28 cellular contexts compared by ENCODE assay signal in genomic region chr15:85429522-85429921, GRCh38.
"Had no signal": no experiment of that assay in that cellular context is flagged by ENCODE, and none has a peak within 500 bp of the region (broad histone marks: within the 10 kb centered on the region; RNA-seq: fewer than 3 reads in every experiment).

No MANE protein-coding gene starts in this region.

- DNase-seq: activated B cell treated with CpG ODN at 0.5 μM for 24 hours; activated CD4-positive, alpha-beta T cell treated with anti-CD3 and anti-CD28 coated beads for 4 hours; activated CD4-positive, alpha-beta T cell treated with anti-CD3 and anti-CD28 coated beads, Interleukin-2, amount 50 U/mL, for 48 hours; activated CD8-positive, alpha-beta memory T cell treated with anti-CD3 and anti-CD28 coated beads, Interleukin-2, amount 50 U/mL, for 48 hours; activated effector memory CD4-positive, alpha-beta T cell treated with anti-CD3 and anti-CD28 coated beads, Interleukin-2, amount 50 U/mL, for 16 hours; activated naive CD4-positive, alpha-beta T cell treated with anti-CD3 and anti-CD28 coated beads, Interleukin-2, amount 10 ng/mL, durations not matched to agents 7 days and 5 days; activated T-cell treated with anti-CD3 and anti-CD28 coated beads, Interleukin-2, amount 50 U/mL, for 72 hours; effector memory CD4-positive, alpha-beta T cell; glutamatergic neuron; hippocampal formation; kidney glomerular epithelial cell; pancreas; right lobe of liver; stimulated activated CD4-positive, alpha-beta T cell treated with anti-CD3 and anti-CD28 coated beads, Interleukin-2, amount 100 ng/mL, for 24 hours; stomach; T1000 had no signal

- H3K4me1 ChIP-seq: pancreas had no signal

- H3K27ac ChIP-seq: ascending aorta, esophagus muscularis mucosa, pancreas, right lobe of liver, skin epidermis, stomach, suprapubic skin, tibial nerve had no signal

- H3K27me3 Mint-ChIP-seq: activated B cell treated with CpG ODN at 0.5 μM for 24 hours; activated naive CD4-positive, alpha-beta T cell treated with anti-CD3 and anti-CD28 coated beads, Interleukin-2, amount 10 ng/mL, durations not matched to agents 7 days and 5 days; central memory CD8-positive, alpha-beta T cell; natural killer cell treated with Interleukin-12 subunit alpha and Interleukin-12 subunit beta and Interleukin-15 and Interleukin-18, amount 100 ng/mL, for 72 hours had no signal

- H3K9me3 ChIP-seq: ascending aorta, esophagus muscularis mucosa, pancreas, right lobe of liver, stomach, suprapubic skin, tibial nerve had no signal

- H3K4me3 ChIP-seq: ascending aorta, esophagus muscularis mucosa, pancreas, right lobe of liver, skin epidermis, stomach, suprapubic skin, tibial nerve had no signal

- ATAC-seq: natural killer cell treated with Interleukin-12 subunit alpha and Interleukin-12 subunit beta and Interleukin-15 and Interleukin-18, amount 100 ng/mL, for 72 hours; pancreas; right lobe of liver; stimulated activated effector memory CD8-positive, alpha-beta T cell treated with anti-CD3 and anti-CD28 coated beads, Interleukin-12 subunit alpha, Interleukin-12 subunit beta, amount 100 ng/mL, for 72 hours had no signal

- FAIRE-seq: colon, endothelial cell of umbilical vein, frontal cortex, pancreas, urothelium cell line had no signal

- H3K27ac Mint-ChIP-seq: activated B cell treated with CpG ODN at 0.5 μM for 24 hours; activated naive CD4-positive, alpha-beta T cell treated with anti-CD3 and anti-CD28 coated beads, Interleukin-2, amount 10 ng/mL, durations not matched to agents 7 days and 5 days; natural killer cell treated with Interleukin-12 subunit alpha and Interleukin-12 subunit beta and Interleukin-15 and Interleukin-18, amount 100 ng/mL, for 72 hours; stimulated activated effector memory CD8-positive, alpha-beta T cell treated with anti-CD3 and anti-CD28 coated beads, Interleukin-12 subunit alpha, Interleukin-12 subunit beta, amount 100 ng/mL, for 72 hours had no signal

- H3K27me3 ChIP-seq: ascending aorta, esophagus muscularis mucosa, pancreas, right lobe of liver, stomach, suprapubic skin, tibial nerve had no signal

- H3K9me3 Mint-ChIP-seq: activated B cell treated with CpG ODN at 0.5 μM for 24 hours; activated naive CD4-positive, alpha-beta T cell treated with anti-CD3 and anti-CD28 coated beads, Interleukin-2, amount 10 ng/mL, durations not matched to agents 7 days and 5 days; activated T-cell treated with anti-CD3 and anti-CD28 coated beads, Interleukin-2, amount 50 U/mL, for 72 hours; central memory CD8-positive, alpha-beta T cell; natural killer cell treated with Interleukin-12 subunit alpha and Interleukin-12 subunit beta and Interleukin-15 and Interleukin-18, amount 100 ng/mL, for 72 hours; stimulated activated effector memory CD8-positive, alpha-beta T cell treated with anti-CD3 and anti-CD28 coated beads, Interleukin-12 subunit alpha, Interleukin-12 subunit beta, amount 100 ng/mL, for 72 hours had no signal

- H3K4me3 Mint-ChIP-seq: activated B cell treated with CpG ODN at 0.5 μM for 24 hours; activated naive CD4-positive, alpha-beta T cell treated with anti-CD3 and anti-CD28 coated beads, Interleukin-2, amount 10 ng/mL, durations not matched to agents 7 days and 5 days; central memory CD8-positive, alpha-beta T cell; natural killer cell treated with Interleukin-12 subunit alpha and Interleukin-12 subunit beta and Interleukin-15 and Interleukin-18, amount 100 ng/mL, for 72 hours; stimulated activated effector memory CD8-positive, alpha-beta T cell treated with anti-CD3 and anti-CD28 coated beads, Interleukin-12 subunit alpha, Interleukin-12 subunit beta, amount 100 ng/mL, for 72 hours had no signal

- H3K36me3 ChIP-seq: ascending aorta, esophagus muscularis mucosa, pancreas, right lobe of liver, stomach, suprapubic skin, tibial nerve had no signal

- H3K36me3 Mint-ChIP-seq: natural killer cell treated with Interleukin-12 subunit alpha and Interleukin-12 subunit beta and Interleukin-15 and Interleukin-18, amount 100 ng/mL, for 72 hours had no signal
